1 cellular context compared by ENCODE assay signal in genomic region chr6:146543940-146544661, GRCh38.
TF ChIP-seq lines count a peak whose summit lies in the region.

No MANE protein-coding gene starts in this region.

TF ChIP-seq in HepG2, 621 proteins besides CTCF, POLR2A, EP300 and RAD21 (continued from another document and continues in another):
- TF ChIP-seq ZNF577 (CRISPR knock-in tag; IDR thresholded peaks at IDR 0.05; ENCODE audit: borderline replicate concordance, low read depth) (no peak), ZBTB44 (CRISPR knock-in tag; IDR thresholded peaks at IDR 0.05) (no peak), YEATS4 (CRISPR knock-in tag; IDR thresholded peaks at IDR 0.05; ENCODE audit: borderline replicate concordance) (peak; percentile 76), SMAD3 (CRISPR knock-in tag; IDR thresholded peaks at IDR 0.05) (no peak), GLI4 (CRISPR knock-in tag; IDR thresholded peaks at IDR 0.05; ENCODE audit: borderline replicate concordance) (no peak; the same call in 1 of the 2 replicates), ZBTB34 (CRISPR knock-in tag; IDR thresholded peaks at IDR 0.05) (no peak), TFAP4 (IDR thresholded peaks at IDR 0.05; ENCODE audit: borderline replicate concordance, low read depth) (0 out of 2 replicates have a peak, but pooled peaks have one; percentile 30), WIZ (CRISPR knock-in tag; IDR thresholded peaks at IDR 0.05) (no peak), ZNF552 (CRISPR knock-in tag; IDR thresholded peaks at IDR 0.05; ENCODE audit: borderline replicate concordance) (no peak), RFX5 (IDR thresholded peaks at IDR 0.05; ENCODE audit: low read depth, low read length) (no peak), ZNF687 (CRISPR knock-in tag; IDR thresholded peaks at IDR 0.05) (peak; percentile 82), DNMT1 (CRISPR knock-in tag; IDR thresholded peaks at IDR 0.05) (no peak), ZBED4 (CRISPR knock-in tag; IDR thresholded peaks at IDR 0.05; ENCODE audit: borderline replicate concordance) (no peak), ZNF878 (CRISPR knock-in tag; IDR thresholded peaks at IDR 0.05) (0 out of 2 replicates have a peak, but pooled peaks have one; percentile 12), E2F1 (CRISPR knock-in tag; IDR thresholded peaks at IDR 0.05) (no peak; the same call in 1 of the 2 replicates), AGO1 (IDR thresholded peaks at IDR 0.05; ENCODE audit: low read depth, low read length, poor library complexity, severe bottlenecking) (no peak), ZGPAT (CRISPR knock-in tag; IDR thresholded peaks at IDR 0.05) (no peak), SIN3A (IDR thresholded peaks at IDR 0.05; ENCODE audit: borderline replicate concordance, low read depth, low read length) (peak; percentile 81; the same call in 1 of the 2 replicates), TEF (CRISPR knock-in tag; IDR thresholded peaks at IDR 0.05) (no peak; the same call in 1 of the 2 replicates), SPEN (CRISPR knock-in tag; IDR thresholded peaks at IDR 0.05; ENCODE audit: low read depth) (no peak), HNF4G (IDR thresholded peaks at IDR 0.05; ENCODE audit: borderline replicate concordance, low read depth, low read length) (peak; percentile 80), HNF4G (CRISPR knock-in tag; IDR thresholded peaks at IDR 0.05; ENCODE audit: borderline replicate concordance, low read depth) (no peak; the same call in 1 of the 2 replicates), TP53 (CRISPR knock-in tag; conservative IDR thresholded peaks at IDR 0.05) (no peak), ZBTB40 (IDR thresholded peaks at IDR 0.05) (no peak), ZBTB40 (CRISPR knock-in tag; IDR thresholded peaks at IDR 0.05) (no peak), MEIS1 (CRISPR knock-in tag; IDR thresholded peaks at IDR 0.05; ENCODE audit: borderline replicate concordance) (no peak), ATRX (CRISPR knock-in tag; IDR thresholded peaks at IDR 0.05; ENCODE audit: borderline replicate concordance) (no peak), DPF2 (CRISPR knock-in tag; IDR thresholded peaks at IDR 0.05; ENCODE audit: borderline replicate concordance, low read depth) (no peak), ZNF724P (CRISPR knock-in tag; IDR thresholded peaks at IDR 0.05; ENCODE audit: borderline replicate concordance) (no peak; the same call in 1 of the 2 replicates)
